1 cellular context compared by ENCODE assay signal in genomic region chr3:9914011-9914410, GRCh38.
TF ChIP-seq lines count a peak whose summit lies in the region.

No MANE protein-coding gene starts in this region.

TF ChIP-seq in K562, 482 proteins besides CTCF, POLR2A, EP300 and RAD21:
- TF ChIP-seq BRF2 (IDR thresholded peaks at IDR 0.05; ENCODE audit: borderline replicate concordance, insufficient read depth, insufficient read length) (no peak), TCF3 (CRISPR knock-in tag; IDR thresholded peaks at IDR 0.05) (no peak)
